Comparison of ENCODE assay signal across 1 cellular context in genomic region chr20:58084966-58085365, GRCh38.
TF ChIP-seq lines count a peak whose summit lies in the region.

No MANE protein-coding gene starts in this region.

TF ChIP-seq in endothelial cell of umbilical vein, 7 proteins besides CTCF, POLR2A, EP300 and RAD21:
- TF ChIP-seq FOS (IDR thresholded peaks at IDR 0.05; ENCODE audit: borderline replicate concordance, insufficient read depth, low read length), result no peak
- TF ChIP-seq POLR2AphosphoS5 (IDR thresholded peaks at IDR 0.05; ENCODE audit: insufficient read depth, low read depth, low read length), result no peak
- no peak for TF ChIP-seq MYC (IDR thresholded peaks at IDR 0.05; ENCODE audit: low read depth, low read length)
- no peak for TF ChIP-seq MAX (IDR thresholded peaks at IDR 0.05; ENCODE audit: insufficient read depth, insufficient read length)
- TF ChIP-seq EZH2 (IDR thresholded peaks at IDR 0.05; ENCODE audit: borderline replicate concordance, low read depth, low read length, severe bottlenecking), result no peak
- no peak for TF ChIP-seq GATA2 (IDR thresholded peaks at IDR 0.05; ENCODE audit: insufficient read depth, insufficient read length, low read depth, low read length)
- no peak for TF ChIP-seq JUN (IDR thresholded peaks at IDR 0.05; ENCODE audit: borderline replicate concordance, insufficient read depth, insufficient read length, low read depth)
